ENCODE assay signal across 16 cellular contexts in genomic region chr2:8588831-8589191, GRCh38.
DNase-seq lines count a peak whose midpoint lies in the region; ATAC-seq, FAIRE-seq and TF ChIP-seq lines count a peak whose summit lies in the region.
"Had no signal": no experiment of that assay in that cellular context is flagged by ENCODE, and none has a peak within 500 bp of the region (broad histone marks: within the 10 kb centered on the region; RNA-seq: fewer than 3 reads in every experiment).

No MANE protein-coding gene starts in this region.

- peak; percentile 4 for ATAC-seq in effector memory CD8-positive, alpha-beta T cell (replicated peaks)
- no peak for ATAC-seq in omental fat pad (ENCODE audit: low FRiP score)
- ATAC-seq: GM23338 had no signal

- intact Hi-C loops in CD4-positive, alpha-beta memory T cell (cut with micrococcal nuclease): no loop called here

- WGBS in small intestine, 3 donors: 83 to 89% (median 84%) methylated on average over 6 of the region's 6 CpGs

- H3K27ac ChIP-seq in CD4-positive, alpha-beta memory T cell (ENCODE audit: low read depth, low read length): no peak overlapping the region
- H3K27ac ChIP-seq in small intestine (ENCODE audit: low read depth in 1 of 2, low read length in 1 of 2): no peak overlapping the region
- H3K27ac ChIP-seq: PC-9 had no signal

- FAIRE-seq in small intestine (lab: Jason Lieb, UNC): no peak

- peaks cover 23% of the 10 kb centered on the region for H3K4me1 ChIP-seq in CD4-positive, alpha-beta memory T cell (ENCODE audit: insufficient read depth, low read length)
- H3K4me1 ChIP-seq in small intestine (ENCODE audit: control insufficient read depth in 2 of 2, insufficient read depth in 1 of 2, low read depth in 1 of 2, low read length in 1 of 2): no peaks in the 10 kb centered on the region

- DNase-seq in T-helper 2 cell treated with Interferon-gamma antibody and Interleukin-4, amounts not matched to agents 5 μg/mL and 100 μg/mL, for 36 hours (ENCODE audit: low spot score): no peak
- DNase-seq in T-helper 2 cell (no peak), omental fat pad (ENCODE audit: low spot score) (peak; percentile 6), DMS53 (lab: John Stamatoyannopoulos, UW) (no peak), NCI-H2081 treated with DMSO at 0.1 percent for 48 hours (lab: John Stamatoyannopoulos, UW) (no peak), small intestine (no peak)
- no peak for DNase-seq in CD4-positive, alpha-beta memory T cell
- DNase-seq in effector memory CD8-positive, alpha-beta T cell: no peak
- DNase-seq: COR-L47, KG1, NCI-H1436, NCI-H2029, NCI-H748 treated with DMSO at 0.1 percent for 48 hours, PC-9 had no signal

- H3K9me3 ChIP-seq in CD4-positive, alpha-beta memory T cell (ENCODE audit: control insufficient read depth in 1 of 2, low read length in 2 of 2): no peaks in the 10 kb centered on the region
- H3K9me3 ChIP-seq in small intestine (ENCODE audit: control insufficient read depth, low read depth): no peaks in the 10 kb centered on the region
- H3K9me3 ChIP-seq: BLaER1 treated with 17β-estradiol and CSF1 and Interleukin-3, amounts not matched to agents 10 nM and 100 nM had no signal

- H3K27me3 Mint-ChIP-seq in T-helper 2 cell treated with Interferon-gamma antibody and Interleukin-4, amounts not matched to agents 5 μg/mL and 100 μg/mL, for 36 hours (ENCODE audit: low read depth): peaks cover 38% of the 10 kb centered on the region
- peaks cover 2 to 10% of the 10 kb centered on the region in 2 donors for H3K27me3 Mint-ChIP-seq in CD4-positive, alpha-beta memory T cell
- peaks cover 0 to 15% of the 10 kb centered on the region in 2 donors for H3K27me3 Mint-ChIP-seq in effector memory CD8-positive, alpha-beta T cell

- no peaks in the 10 kb centered on the region for H3K36me3 ChIP-seq in CD4-positive, alpha-beta memory T cell (ENCODE audit: insufficient read depth, low read length)
- no peaks in the 10 kb centered on the region for H3K36me3 ChIP-seq in small intestine (ENCODE audit: control insufficient read depth in 2 of 2, insufficient read depth in 2 of 2, low read length in 2 of 2)
- H3K36me3 ChIP-seq: BLaER1 treated with 17β-estradiol and CSF1 and Interleukin-3, amounts not matched to agents 10 nM and 100 nM had no signal

- no peak overlapping the region for H3K27ac Mint-ChIP-seq in T-helper 2 cell treated with Interferon-gamma antibody and Interleukin-4, amounts not matched to agents 5 μg/mL and 100 μg/mL, for 36 hours
- peak overlapping the region in 2 of 7 donors; percentile 57 for H3K27ac Mint-ChIP-seq in CD4-positive, alpha-beta memory T cell
- H3K27ac Mint-ChIP-seq in effector memory CD8-positive, alpha-beta T cell: peak overlapping the region; percentile 60 to 78
- H3K27ac Mint-ChIP-seq: GM23338 had no signal

- peaks cover 36% of the 10 kb centered on the region for H3K4me1 Mint-ChIP-seq in T-helper 2 cell treated with Interferon-gamma antibody and Interleukin-4, amounts not matched to agents 5 μg/mL and 100 μg/mL, for 36 hours (ENCODE audit: low read depth)
- peaks cover 18 to 36% (median 28%) of the 10 kb centered on the region in 4 donors for H3K4me1 Mint-ChIP-seq in CD4-positive, alpha-beta memory T cell
- H3K4me1 Mint-ChIP-seq in effector memory CD8-positive, alpha-beta T cell (ENCODE audit: low read depth in 2 of 2): peaks cover 28 to 31% of the 10 kb centered on the region in 2 donors

- peak overlapping the region; percentile 55 for H3K4me3 Mint-ChIP-seq in T-helper 2 cell treated with Interferon-gamma antibody and Interleukin-4, amounts not matched to agents 5 μg/mL and 100 μg/mL, for 36 hours
- H3K4me3 Mint-ChIP-seq in CD4-positive, alpha-beta memory T cell: peak overlapping the region in 5 of 8 donors; percentile 10 to 62 (median 51)
- peak overlapping the region; percentile 81 to 82 for H3K4me3 Mint-ChIP-seq in effector memory CD8-positive, alpha-beta T cell
- H3K4me3 Mint-ChIP-seq: GM23338 had no signal

- no peak overlapping the region for H3K4me3 ChIP-seq in CD4-positive, alpha-beta memory T cell (ENCODE audit: low read length in 2 of 2)
- no peak overlapping the region for H3K4me3 ChIP-seq in small intestine (ENCODE audit: low read depth in 1 of 2, low read length in 2 of 2)
- H3K4me3 ChIP-seq: BLaER1 treated with 17β-estradiol and CSF1 and Interleukin-3, amounts not matched to agents 10 nM and 100 nM; GM23338; PC-9 had no signal

- H3K9me3 Mint-ChIP-seq in T-helper 2 cell treated with Interferon-gamma antibody and Interleukin-4, amounts not matched to agents 5 μg/mL and 100 μg/mL, for 36 hours: no peaks in the 10 kb centered on the region
- peaks cover 0 to 2% (median 0%) of the 10 kb centered on the region in 8 donors for H3K9me3 Mint-ChIP-seq in CD4-positive, alpha-beta memory T cell
- no peaks in the 10 kb centered on the region for H3K9me3 Mint-ChIP-seq in effector memory CD8-positive, alpha-beta T cell
- H3K9me3 Mint-ChIP-seq: GM23338 had no signal

- TF ChIP-seq CTCF in omental fat pad (IDR thresholded peaks at IDR 0.05): no peak

- POLR2A ChIA-PET in CD4-positive, alpha-beta memory T cell (lab: Charles Lee; ENCODE audit: partially characterized antibody): interaction anchor here (1.0 kb wide), 1 partner anchor 93 kb away, joined by 4 read pairs; the partner anchor contains the start of gene ID2

- H3K27me3 ChIP-seq in CD4-positive, alpha-beta memory T cell (ENCODE audit: insufficient read depth, low read length): no peaks in the 10 kb centered on the region
- H3K27me3 ChIP-seq in small intestine (ENCODE audit: control insufficient read depth in 2 of 2, insufficient read depth in 2 of 2, low read length in 2 of 2): no peaks in the 10 kb centered on the region
- H3K27me3 ChIP-seq: BLaER1 treated with 17β-estradiol and CSF1 and Interleukin-3, amounts not matched to agents 10 nM and 100 nM had no signal

- CTCF ChIA-PET in CD4-positive, alpha-beta memory T cell (lab: Charles Lee; ENCODE audit: partially characterized antibody): interaction anchor here (1.2 kb wide), 1 partner anchor 12 kb away, joined by 4 read pairs; no protein-coding TSS in a partner anchor

- H3K36me3 Mint-ChIP-seq in T-helper 2 cell treated with Interferon-gamma antibody and Interleukin-4, amounts not matched to agents 5 μg/mL and 100 μg/mL, for 36 hours (ENCODE audit: low read depth): no peaks in the 10 kb centered on the region
- H3K36me3 Mint-ChIP-seq in CD4-positive, alpha-beta memory T cell: no peaks in the 10 kb centered on the region
- H3K36me3 Mint-ChIP-seq in effector memory CD8-positive, alpha-beta T cell (ENCODE audit: insufficient read depth): no peaks in the 10 kb centered on the region
